Comparison of ENCODE assay signal across 8 cellular contexts in the genomic region with DNA sequence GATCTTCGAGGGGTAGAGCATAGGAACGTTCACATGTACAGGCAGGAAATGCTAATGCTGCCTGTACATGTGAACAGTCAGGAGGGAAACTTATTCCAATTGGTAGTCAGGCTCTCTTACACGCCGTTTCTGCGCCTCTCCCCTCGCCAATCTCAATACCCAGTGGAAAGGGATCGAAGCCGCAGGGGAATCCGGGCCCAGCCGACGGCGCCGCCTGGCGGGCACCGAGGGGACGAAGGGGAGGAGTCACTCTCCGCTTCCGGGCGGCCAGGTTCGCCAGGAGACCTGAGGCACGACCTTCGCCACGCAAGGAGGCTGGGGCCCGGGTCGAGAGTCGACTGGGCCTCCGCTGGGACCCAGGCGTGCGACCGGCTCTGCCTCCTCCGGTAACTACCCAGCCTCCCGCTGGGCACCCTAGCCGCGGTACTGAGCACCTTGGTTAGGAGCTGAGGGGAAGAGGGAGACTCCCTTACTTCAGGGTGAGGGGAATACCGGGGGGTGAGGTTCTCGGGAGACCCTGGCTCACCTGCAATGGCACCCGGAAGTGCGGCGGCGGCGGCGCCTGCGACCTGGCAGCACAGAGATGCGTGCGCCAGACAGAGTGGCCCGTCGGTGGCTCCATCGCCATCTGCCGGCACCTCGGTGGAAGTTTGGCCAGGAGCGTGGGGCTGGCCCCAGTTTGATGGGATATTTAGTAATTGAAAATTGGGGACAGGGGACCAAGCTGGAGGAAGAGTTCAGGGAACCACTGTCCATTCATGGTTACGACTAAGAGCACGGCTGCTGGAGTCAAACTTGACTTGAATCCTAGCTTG. TPM values are rescaled to one million over a fixed set of nuclear protein-coding genes. Genes with fewer than 3 reads are reported as not detected.
DNase-seq lines count a peak whose midpoint lies in the region; ATAC-seq, FAIRE-seq and TF ChIP-seq lines count a peak whose summit lies in the region.

Gene PIGO, minus strand, starts transcription at position 557 of the 815 bp plus-strand sequence. CDS start 1,026 bp downstream, outside the sequence.

- DNase-seq in GM19239 (ENCODE audit: insufficient read length, low spot score) (peak; percentile 74), NCI-H526 (lab: John Stamatoyannopoulos, UW) (peak; percentile 78 to 92), dermis blood vessel endothelial cell (peak; percentile 91)
- peak; percentile 85 to 87 for DNase-seq in activated CD4-positive, alpha-beta T cell treated with anti-CD3 and anti-CD28 coated beads, Interleukin-2, amount 50 U/mL, for 24 hours (ENCODE audit: low read depth in 1 of 2, low spot score in 1 of 2)
- DNase-seq in stimulated activated CD4-positive, alpha-beta T cell treated with anti-CD3 and anti-CD28 coated beads, Interleukin-4, amount 100 ng/mL, for 4 hours, result peak; percentile 88

- no peaks in the 10 kb centered on the region for H3K9me3 ChIP-seq in BLaER1 treated with 17β-estradiol and CSF1 and Interleukin-3, amounts not matched to agents 10 nM and 100 nM (replicated peaks in 1 of 11)
- H3K9me3 ChIP-seq in liver (ENCODE audit: control insufficient read depth in 4 of 4, low read length in 3 of 4), result no peaks in the 10 kb centered on the region

- H3K27me3 ChIP-seq in BLaER1 treated with 17β-estradiol and CSF1 and Interleukin-3, amounts not matched to agents 10 nM and 100 nM, result no peaks in the 10 kb centered on the region
- H3K27me3 ChIP-seq in liver (ENCODE audit: control insufficient read depth in 4 of 4, insufficient read depth in 4 of 4, low read length in 3 of 4), result no peaks in the 10 kb centered on the region

- ATAC-seq in HG03442 (IDR thresholded peaks at IDR 0.05; ENCODE audit: unreplicated experiment), result peak; percentile 87

- peak within 1 kb of the TSS; percentile 92 to 99 (median 96) for H3K9ac ChIP-seq in BLaER1 treated with 17β-estradiol and CSF1 and Interleukin-3, amounts not matched to agents 10 nM and 100 nM
- H3K9ac ChIP-seq in liver (ENCODE audit: low read depth in 1 of 2, low read length in 2 of 2), result peak within 1 kb of the TSS; percentile 91 to 97

- H4K20me1 ChIP-seq in BLaER1 treated with 17β-estradiol and CSF1 and Interleukin-3, amounts not matched to agents 10 nM and 100 nM, result no peaks in the 10 kb centered on the region; a peak in 1 of 22 replicates

- WGBS in liver, result under 1% methylated on average over 53 of the region's 53 CpGs

- H3K4me1 ChIP-seq in BLaER1 treated with 17β-estradiol and CSF1 and Interleukin-3, amounts not matched to agents 10 nM and 100 nM, result peaks cover 15 to 38% (median 32%) of the 10 kb centered on the region in 10 experiments
- peaks cover 4 to 17% (median 8%) of the 10 kb centered on the region in 4 donors for H3K4me1 ChIP-seq in liver (ENCODE audit: control insufficient read depth in 4 of 4, insufficient read depth in 4 of 4, low read length in 3 of 4)

- peaks cover 43 to 61% (median 53%) of the 10 kb centered on the region in 11 experiments for H3K36me3 ChIP-seq in BLaER1 treated with 17β-estradiol and CSF1 and Interleukin-3, amounts not matched to agents 10 nM and 100 nM
- peaks cover 18 to 49% (median 25%) of the 10 kb centered on the region in 4 donors for H3K36me3 ChIP-seq in liver (ENCODE audit: control insufficient read depth in 4 of 4, insufficient read depth in 3 of 4, low read depth in 1 of 4, low read length in 3 of 4)

- TF ChIP-seq RAD21 in liver (IDR thresholded peaks at IDR 0.05), result peak; percentile 76 to 77

- peak within 1 kb of the TSS; percentile 72 to 90 (median 84) for H3K4me3 ChIP-seq in BLaER1 treated with 17β-estradiol and CSF1 and Interleukin-3, amounts not matched to agents 10 nM and 100 nM
- H3K4me3 ChIP-seq in liver (ENCODE audit: low read depth in 1 of 3, low read length in 3 of 3), result peak within 1 kb of the TSS; percentile 76 to 93 (median 86)

- peak within 1 kb of the TSS; percentile 77 to 94 (median 90) for H3K4me2 ChIP-seq in BLaER1 treated with 17β-estradiol and CSF1 and Interleukin-3, amounts not matched to agents 10 nM and 100 nM

- peak; percentile 91 for FAIRE-seq in GM19239 (lab: Jason Lieb, UNC)

- H3K27ac ChIP-seq in BLaER1 treated with 17β-estradiol and CSF1 and Interleukin-3, amounts not matched to agents 10 nM and 100 nM, result peak within 1 kb of the TSS; percentile 94 to 99 (median 97)
- peak within 1 kb of the TSS; percentile 99 to 100 for H3K27ac ChIP-seq in liver (ENCODE audit: low read depth in 1 of 2, low read length in 2 of 2)

- peak; percentile 86 for TF ChIP-seq CTCF in liver (IDR thresholded peaks at IDR 0.05; ENCODE audit: low read depth, low read length, missing input control)

TF ChIP-seq in liver, 16 proteins besides CTCF, POLR2A, EP300 and RAD21:
- TF ChIP-seq, protein P1, sequence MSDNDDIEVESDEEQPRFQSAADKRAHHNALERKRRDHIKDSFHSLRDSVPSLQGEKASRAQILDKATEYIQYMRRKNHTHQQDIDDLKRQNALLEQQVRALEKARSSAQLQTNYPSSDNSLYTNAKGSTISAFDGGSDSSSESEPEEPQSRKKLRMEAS (IDR thresholded peaks at IDR 0.05), result peak; percentile 37
- TF ChIP-seq HNF4G (IDR thresholded peaks at IDR 0.05) (no peak), JUND (IDR thresholded peaks at IDR 0.05) (no peak), FOXA1 (IDR thresholded peaks at IDR 0.05) (no peak), EGR1 (IDR thresholded peaks at IDR 0.05; ENCODE audit: low read depth in 2 of 2) (no peak), ATF3 (IDR thresholded peaks at IDR 0.05) (peak; percentile 22), FOXA2 (IDR thresholded peaks at IDR 0.05) (no peak), NR2F2 (IDR thresholded peaks at IDR 0.05) (peak; percentile 15), HNF4A (conservative IDR thresholded peaks at IDR 0.05) (peak; percentile 41 to 63), SP1 (IDR thresholded peaks at IDR 0.05) (peak; percentile 69), RXRA (IDR thresholded peaks at IDR 0.05) (peak; percentile 64 to 84), TAF1 (conservative IDR thresholded peaks at IDR 0.05) (peak; percentile 29), GABPA (IDR thresholded peaks at IDR 0.05 in 1 of 2, conservative IDR thresholded peaks at IDR 0.05 in 1 of 2) (peak; percentile 63 to 93), YY1 (IDR thresholded peaks at IDR 0.05) (peak; percentile 95)
- TF ChIP-seq, protein P2, sequence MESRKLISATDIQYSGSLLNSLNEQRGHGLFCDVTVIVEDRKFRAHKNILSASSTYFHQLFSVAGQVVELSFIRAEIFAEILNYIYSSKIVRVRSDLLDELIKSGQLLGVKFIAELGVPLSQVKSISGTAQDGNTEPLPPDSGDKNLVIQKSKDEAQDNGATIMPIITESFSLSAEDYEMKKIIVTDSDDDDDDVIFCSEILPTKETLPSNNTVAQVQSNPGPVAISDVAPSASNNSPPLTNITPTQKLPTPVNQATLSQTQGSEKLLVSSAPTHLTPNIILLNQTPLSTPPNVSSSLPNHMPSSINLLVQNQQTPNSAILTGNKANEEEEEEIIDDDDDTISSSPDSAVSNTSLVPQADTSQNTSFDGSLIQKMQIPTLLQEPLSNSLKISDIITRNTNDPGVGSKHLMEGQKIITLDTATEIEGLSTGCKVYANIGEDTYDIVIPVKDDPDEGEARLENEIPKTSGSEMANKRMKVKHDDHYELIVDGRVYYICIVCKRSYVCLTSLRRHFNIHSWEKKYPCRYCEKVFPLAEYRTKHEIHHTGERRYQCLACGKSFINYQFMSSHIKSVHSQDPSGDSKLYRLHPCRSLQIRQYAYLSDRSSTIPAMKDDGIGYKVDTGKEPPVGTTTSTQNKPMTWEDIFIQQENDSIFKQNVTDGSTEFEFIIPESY (IDR thresholded peaks at IDR 0.05), result peak; percentile 22
- TF ChIP-seq, protein P3, sequence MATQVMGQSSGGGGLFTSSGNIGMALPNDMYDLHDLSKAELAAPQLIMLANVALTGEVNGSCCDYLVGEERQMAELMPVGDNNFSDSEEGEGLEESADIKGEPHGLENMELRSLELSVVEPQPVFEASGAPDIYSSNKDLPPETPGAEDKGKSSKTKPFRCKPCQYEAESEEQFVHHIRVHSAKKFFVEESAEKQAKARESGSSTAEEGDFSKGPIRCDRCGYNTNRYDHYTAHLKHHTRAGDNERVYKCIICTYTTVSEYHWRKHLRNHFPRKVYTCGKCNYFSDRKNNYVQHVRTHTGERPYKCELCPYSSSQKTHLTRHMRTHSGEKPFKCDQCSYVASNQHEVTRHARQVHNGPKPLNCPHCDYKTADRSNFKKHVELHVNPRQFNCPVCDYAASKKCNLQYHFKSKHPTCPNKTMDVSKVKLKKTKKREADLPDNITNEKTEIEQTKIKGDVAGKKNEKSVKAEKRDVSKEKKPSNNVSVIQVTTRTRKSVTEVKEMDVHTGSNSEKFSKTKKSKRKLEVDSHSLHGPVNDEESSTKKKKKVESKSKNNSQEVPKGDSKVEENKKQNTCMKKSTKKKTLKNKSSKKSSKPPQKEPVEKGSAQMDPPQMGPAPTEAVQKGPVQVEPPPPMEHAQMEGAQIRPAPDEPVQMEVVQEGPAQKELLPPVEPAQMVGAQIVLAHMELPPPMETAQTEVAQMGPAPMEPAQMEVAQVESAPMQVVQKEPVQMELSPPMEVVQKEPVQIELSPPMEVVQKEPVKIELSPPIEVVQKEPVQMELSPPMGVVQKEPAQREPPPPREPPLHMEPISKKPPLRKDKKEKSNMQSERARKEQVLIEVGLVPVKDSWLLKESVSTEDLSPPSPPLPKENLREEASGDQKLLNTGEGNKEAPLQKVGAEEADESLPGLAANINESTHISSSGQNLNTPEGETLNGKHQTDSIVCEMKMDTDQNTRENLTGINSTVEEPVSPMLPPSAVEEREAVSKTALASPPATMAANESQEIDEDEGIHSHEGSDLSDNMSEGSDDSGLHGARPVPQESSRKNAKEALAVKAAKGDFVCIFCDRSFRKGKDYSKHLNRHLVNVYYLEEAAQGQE (IDR thresholded peaks at IDR 0.05), result peak; percentile 63

RNA-seq across cellular contexts. Expression of gene PIGO, which starts in this region (rescaled TPM):
- 11.9 and 18.0 TPM in 2 replicates for total RNA-seq in dermis blood vessel endothelial cell
- total RNA-seq in liver, result 10 to 100 TPM; 10.5 to 15.7 TPM
- 10 to 100 TPM; 15.2 to 16.0 TPM for polyA plus RNA-seq in liver

Comparison
In these comparisons a context has a peak if more than half of its experiments do, and no peak if none do; other contexts are left out.
1. Peak in every context shown above with its lines: DNase-seq, ATAC-seq, H3K4me3 ChIP-seq and H3K27ac ChIP-seq.